8 cellular contexts compared by ENCODE assay signal in the genomic region with DNA sequence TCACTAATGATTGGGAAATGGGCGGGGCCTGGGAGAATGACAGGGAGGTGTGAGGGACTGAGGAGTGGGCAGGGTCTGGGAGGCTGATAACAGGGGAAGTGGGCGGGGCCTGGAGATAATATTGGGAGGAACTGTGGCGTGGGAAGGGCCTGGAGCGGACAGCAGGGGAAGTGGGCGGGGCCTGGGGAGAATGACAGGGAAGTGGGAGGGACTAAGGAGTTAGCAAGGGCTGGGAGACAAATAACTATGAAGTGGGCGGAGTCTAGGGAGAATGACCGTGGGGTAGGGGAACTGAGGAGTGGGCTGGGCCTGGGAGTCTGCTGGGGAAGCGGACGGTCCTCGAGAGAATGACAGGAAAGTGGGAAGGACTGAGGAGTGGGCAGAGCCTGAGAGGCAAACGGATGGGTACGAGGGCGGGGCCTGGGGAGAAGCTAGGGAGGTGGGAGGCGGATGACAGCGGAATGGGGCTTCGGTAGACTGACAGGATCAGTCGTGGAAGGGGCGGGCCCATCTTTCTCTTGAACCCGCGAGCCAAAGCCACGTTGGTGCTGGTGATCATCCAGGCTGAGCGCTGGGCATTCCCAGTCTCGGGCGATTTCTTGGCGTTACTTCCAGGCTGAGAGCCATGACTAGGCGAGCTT. TPM values are rescaled to one million over a fixed set of nuclear protein-coding genes. Genes with fewer than 3 reads are reported as not detected.
DNase-seq lines count a peak whose midpoint lies in the region; ATAC-seq, FAIRE-seq and TF ChIP-seq lines count a peak whose summit lies in the region.

No MANE protein-coding gene starts in this region.

- H3K27ac ChIP-seq in A549, result peak overlapping the region; percentile 51 to 93

- H3K9me3 Mint-ChIP-seq in activated T-helper 17 cell treated with anti-CD3 and anti-CD28 coated beads, Interleukin-2, amount 50 U/mL, for 72 hours, result no peaks in the 10 kb centered on the region
- no peaks in the 10 kb centered on the region for H3K9me3 Mint-ChIP-seq in natural killer cell
- H3K9me3 Mint-ChIP-seq in stimulated activated naive CD8-positive, alpha-beta T cell treated with anti-CD3 and anti-CD28 coated beads, Interleukin-15, Interleukin-2, amounts not matched to agents 100 ng/mL and 50 ng/mL, for 24 hours, result no peaks in the 10 kb centered on the region

- peak overlapping the region; percentile 82 for H3K4me3 Mint-ChIP-seq in activated T-helper 17 cell treated with anti-CD3 and anti-CD28 coated beads, Interleukin-2, amount 50 U/mL, for 72 hours
- peak overlapping the region; percentile 95 for H3K4me3 Mint-ChIP-seq in natural killer cell
- peak overlapping the region; percentile 96 for H3K4me3 Mint-ChIP-seq in stimulated activated naive CD8-positive, alpha-beta T cell treated with anti-CD3 and anti-CD28 coated beads, Interleukin-15, Interleukin-2, amounts not matched to agents 100 ng/mL and 50 ng/mL, for 24 hours

- H3K4me3 ChIP-seq in A549 (peak overlapping the region; percentile 58), fibroblast of pulmonary artery (replicated peaks; ENCODE audit: low read depth, low read length) (peak overlapping the region; percentile 66)

- H3K4me2 ChIP-seq in A549, result peak overlapping the region; percentile 90

- no peaks in the 10 kb centered on the region for H3K27me3 Mint-ChIP-seq in activated T-helper 17 cell treated with anti-CD3 and anti-CD28 coated beads, Interleukin-2, amount 50 U/mL, for 72 hours
- H3K27me3 Mint-ChIP-seq in natural killer cell (ENCODE audit: low read depth in 2 of 2), result no peaks in the 10 kb centered on the region
- H3K27me3 Mint-ChIP-seq in stimulated activated naive CD8-positive, alpha-beta T cell treated with anti-CD3 and anti-CD28 coated beads, Interleukin-15, Interleukin-2, amounts not matched to agents 100 ng/mL and 50 ng/mL, for 24 hours, result no peaks in the 10 kb centered on the region

- no peak for TF ChIP-seq POLR2A in A549 (IDR thresholded peaks at IDR 0.05; ENCODE audit: low read length)

- POLR2A ChIA-PET in A549 (lab: Yijun Ruan, JAX), result interaction anchor here (1.0 to 1.7 kb wide), 3 partner anchors 15 to 347 kb away, joined by 3 to 22 read pairs (median 5); partner anchors contain the start of gene TNFSF9

- FAIRE-seq in A549 (lab: Jason Lieb, UNC) (no peak), RCC 7860 (lab: Jason Lieb, UNC) (peak; percentile 89)

- intact Hi-C loops in natural killer cell (cut with micrococcal nuclease), result loop anchor here (1.0 to 5.0 kb wide), 2 partner anchors 221 to 347 kb away; partner anchors contain the start of genes GPR108 and TRIP10

- H3K36me3 Mint-ChIP-seq in activated T-helper 17 cell treated with anti-CD3 and anti-CD28 coated beads, Interleukin-2, amount 50 U/mL, for 72 hours (ENCODE audit: low read depth), result peaks cover 5% of the 10 kb centered on the region
- no peaks in the 10 kb centered on the region for H3K36me3 Mint-ChIP-seq in natural killer cell
- H3K36me3 Mint-ChIP-seq in stimulated activated naive CD8-positive, alpha-beta T cell treated with anti-CD3 and anti-CD28 coated beads, Interleukin-15, Interleukin-2, amounts not matched to agents 100 ng/mL and 50 ng/mL, for 24 hours (ENCODE audit: low read depth), result no peaks in the 10 kb centered on the region

- 0% methylated on average over 22 of the region's 26 CpGs for WGBS in A549 (ENCODE audit: missing lambda C conversion rate)

- TF ChIP-seq CTCF in A549 (IDR thresholded peaks at IDR 0.05) (no peak), fibroblast of pulmonary artery (IDR thresholded peaks at IDR 0.05; ENCODE audit: low read length, missing control alignments) (no peak), natural killer cell (IDR thresholded peaks at IDR 0.05) (no peak)

- peak overlapping the region; percentile 68 for H3K27ac Mint-ChIP-seq in activated T-helper 17 cell treated with anti-CD3 and anti-CD28 coated beads, Interleukin-2, amount 50 U/mL, for 72 hours
- peak overlapping the region; percentile 67 to 97 for H3K27ac Mint-ChIP-seq in natural killer cell
- peak overlapping the region; percentile 91 for H3K27ac Mint-ChIP-seq in stimulated activated naive CD8-positive, alpha-beta T cell treated with anti-CD3 and anti-CD28 coated beads, Interleukin-15, Interleukin-2, amounts not matched to agents 100 ng/mL and 50 ng/mL, for 24 hours

- peaks cover 40% of the 10 kb centered on the region for H3K4me1 ChIP-seq in A549

- TF ChIP-seq RAD21 in A549 (conservative IDR thresholded peaks at IDR 0.05 in 1 of 2, IDR thresholded peaks at IDR 0.05 in 1 of 2), result no peak

- no peaks in the 10 kb centered on the region for H3K9me3 ChIP-seq in A549

- DNase-seq in A549 (ENCODE audit: low read depth in 1 of 2, low spot score in 1 of 2) (peak; percentile 89 to 96), RCC 7860 (ENCODE audit: low spot score) (peak; percentile 83), fibroblast of pulmonary artery (ENCODE audit: low read depth) (peak; percentile 93), natural killer cell (peak; percentile 54)

- ATAC-seq in A549, result peak; percentile 87 to 89
- ATAC-seq in GM18502 (IDR thresholded peaks at IDR 0.05; ENCODE audit: poor library complexity, unreplicated experiment), result peak; percentile 48
- peak; percentile 45 for ATAC-seq in HG03432 (IDR thresholded peaks at IDR 0.05; ENCODE audit: unreplicated experiment)
- ATAC-seq in activated T-helper 17 cell treated with anti-CD3 and anti-CD28 coated beads, Interleukin-2, amount 50 U/mL, for 72 hours (replicated peaks), result peak; percentile 69
- ATAC-seq in natural killer cell, result peak; percentile 62 to 68 (median 67)

- TF ChIP-seq EP300 in A549 (IDR thresholded peaks at IDR 0.05), result no peak

- H3K4me1 Mint-ChIP-seq in activated T-helper 17 cell treated with anti-CD3 and anti-CD28 coated beads, Interleukin-2, amount 50 U/mL, for 72 hours, result peaks cover 33% of the 10 kb centered on the region
- peaks cover 28 to 35% of the 10 kb centered on the region in 2 donors for H3K4me1 Mint-ChIP-seq in natural killer cell
- peaks cover 50% of the 10 kb centered on the region for H3K4me1 Mint-ChIP-seq in stimulated activated naive CD8-positive, alpha-beta T cell treated with anti-CD3 and anti-CD28 coated beads, Interleukin-15, Interleukin-2, amounts not matched to agents 100 ng/mL and 50 ng/mL, for 24 hours (ENCODE audit: low read depth)

- CTCF ChIA-PET in A549 (lab: Yijun Ruan, JAX), result interaction anchor here (0.6 to 3.2 kb wide), 34 partner anchors 8 to 529 kb away, joined by 3 to 33 read pairs (median 4); partner anchors contain the start of gene GPR108

TF ChIP-seq in A549, 52 proteins besides CTCF, POLR2A, EP300 and RAD21 (continues in another document):
- TF ChIP-seq HOXA7 (CRISPR knock-in tag; IDR thresholded peaks at IDR 0.05), result no peak
- TF ChIP-seq TFCP2L1 (CRISPR knock-in tag; IDR thresholded peaks at IDR 0.05), result no peak
- no peak for TF ChIP-seq POLR2AphosphoS2 (conservative IDR thresholded peaks at IDR 0.05; ENCODE audit: low read length)
- TF ChIP-seq HES2 (IDR thresholded peaks at IDR 0.05), result no peak

RNA-seq across cellular contexts. Expression of gene TUBB4A, which starts 14.0 kb away (rescaled TPM):
- polyA plus RNA-seq in A549 (2011; rRNA removed) (2.2 and 2.5 TPM in 2 replicates), A549 (2017; fragmentation: RNase III; extraction: RNeasy Plus Mini Kit Qiagen cat#74134 plus additional on column Dnase treatment) (15.4 to 17.6 TPM (median 17.5 TPM) in 3 replicates)
- polyA plus RNA-seq in A549 (2012; cell fraction: cytosol; rRNA removed), result 10.5 and 13.2 TPM in 2 replicates
- polyA plus RNA-seq in A549 (2012; cell fraction: nucleus; rRNA removed), result 9.8 and 12.8 TPM in 2 replicates
- polyA minus RNA-seq in A549 (2011; rRNA and poly(A)+ RNA removed), result 7.2 and 19.0 TPM in 2 replicates
- 1 to 10 TPM; 2.6 to 2.7 TPM for total RNA-seq in activated T-helper 17 cell treated with anti-CD3 and anti-CD28 coated beads, Interleukin-2, amount 50 U/mL, for 72 hours
- total RNA-seq in natural killer cell, result 1 to 10 TPM in 2 of 3 donors, under 1 TPM in 1; 0.40 to 2.6 (median 1.8) TPM

RNA-seq across cellular contexts. Expression of gene TNFSF9, which starts 14.7 kb away (rescaled TPM):
- 5.4 and 6.3 TPM in 2 replicates for polyA plus RNA-seq in A549 (2011; rRNA removed)
- 7.6 and 11.7 TPM in 2 replicates for polyA plus RNA-seq in A549 (2012; cell fraction: cytosol; rRNA removed)
- 10.4 and 15.2 TPM in 2 replicates for polyA plus RNA-seq in A549 (2012; cell fraction: nucleus; rRNA removed)
- 11.1 to 16.7 TPM (median 15.9 TPM) in 3 replicates for polyA plus RNA-seq in A549 (2017; fragmentation: RNase III; extraction: RNeasy Plus Mini Kit Qiagen cat#74134 plus additional on column Dnase treatment)
- polyA minus RNA-seq in A549 (2011; rRNA and poly(A)+ RNA removed), result 1.9 and 2.6 TPM in 2 replicates
- 1 to 10 TPM; 2.9 to 6.0 TPM for total RNA-seq in activated T-helper 17 cell treated with anti-CD3 and anti-CD28 coated beads, Interleukin-2, amount 50 U/mL, for 72 hours
- total RNA-seq in natural killer cell, result 1 to 10 TPM; 3.3 to 6.0 (median 5.6) TPM

RNA-seq across cellular contexts. Expression of gene DENND1C, which starts 34.6 kb away (rescaled TPM):
- polyA plus RNA-seq in A549 (2011; rRNA removed), result 0.26 and 0.30 TPM in 2 replicates
- polyA plus RNA-seq in A549 (2012; cell fraction: cytosol; rRNA removed), result 0.26 and 0.35 TPM in 2 replicates
- polyA plus RNA-seq in A549 (2012; cell fraction: nucleus; rRNA removed), result 0.20 and 0.35 TPM in 2 replicates
- 0.22 to 0.32 TPM (median 0.28 TPM) in 3 replicates for polyA plus RNA-seq in A549 (2017; fragmentation: RNase III; extraction: RNeasy Plus Mini Kit Qiagen cat#74134 plus additional on column Dnase treatment)
- 0.24 TPM in 1 of 2 replicates, not detected in the other for polyA minus RNA-seq in A549 (2011; rRNA and poly(A)+ RNA removed)
- 10 to 100 TPM; 64.3 to 73.2 TPM for total RNA-seq in activated T-helper 17 cell treated with anti-CD3 and anti-CD28 coated beads, Interleukin-2, amount 50 U/mL, for 72 hours
- total RNA-seq in natural killer cell, result 100 to 1,000 TPM; 175 to 197 (median 188) TPM

RNA-seq across cellular contexts. Expression of gene CRB3, which starts 52.1 kb away (rescaled TPM):
- polyA plus RNA-seq in A549 (2011; rRNA removed) (1.9 TPM in 2 replicates), A549 (2017; fragmentation: RNase III; extraction: RNeasy Plus Mini Kit Qiagen cat#74134 plus additional on column Dnase treatment) (4.2 to 5.7 TPM (median 4.5 TPM) in 3 replicates)
- polyA plus RNA-seq in A549 (2012; cell fraction: cytosol; rRNA removed), result 5.1 and 7.9 TPM in 2 replicates
- 3.7 and 5.7 TPM in 2 replicates for polyA plus RNA-seq in A549 (2012; cell fraction: nucleus; rRNA removed)
- polyA minus RNA-seq in A549 (2011; rRNA and poly(A)+ RNA removed), result 0.79 and 1.2 TPM in 2 replicates
- 1 to 10 TPM in 1 of 2 donors, not detected in 1; 2.2 TPM for total RNA-seq in activated T-helper 17 cell treated with anti-CD3 and anti-CD28 coated beads, Interleukin-2, amount 50 U/mL, for 72 hours
- total RNA-seq in natural killer cell, result 1 to 10 TPM in 1 of 3 donors, under 1 TPM in 1, not detected in 1; 0.59 to 1.1 TPM

RNA-seq across cellular contexts. Expression of gene SLC25A23, which starts 56.5 kb away (rescaled TPM):
- polyA plus RNA-seq in A549 (2011; rRNA removed), result 3.3 and 7.3 TPM in 2 replicates
- 6.0 and 7.7 TPM in 2 replicates for polyA plus RNA-seq in A549 (2012; cell fraction: cytosol; rRNA removed)
- 8.3 and 9.4 TPM in 2 replicates for polyA plus RNA-seq in A549 (2012; cell fraction: nucleus; rRNA removed)
- polyA plus RNA-seq in A549 (2017; fragmentation: RNase III; extraction: RNeasy Plus Mini Kit Qiagen cat#74134 plus additional on column Dnase treatment), result 15.5 to 18.6 TPM (median 18.2 TPM) in 3 replicates
- polyA minus RNA-seq in A549 (2011; rRNA and poly(A)+ RNA removed), result 6.6 and 14.3 TPM in 2 replicates
- total RNA-seq in activated T-helper 17 cell treated with anti-CD3 and anti-CD28 coated beads, Interleukin-2, amount 50 U/mL, for 72 hours, result 1 to 10 TPM; 7.8 to 7.9 TPM
- total RNA-seq in natural killer cell, result 10 to 100 TPM in 1 of 3 donors, 1 to 10 TPM in 2; 7.8 to 10.5 (median 8.7) TPM

Comparison
In these comparisons a context has a peak if more than half of its experiments do, and no peak if none do; other contexts are left out.
1. Peak in every context shown above with its lines: DNase-seq, ATAC-seq, H3K4me3 ChIP-seq and H3K27ac ChIP-seq.